18 cellular contexts compared by ENCODE assay signal in the genomic region with DNA sequence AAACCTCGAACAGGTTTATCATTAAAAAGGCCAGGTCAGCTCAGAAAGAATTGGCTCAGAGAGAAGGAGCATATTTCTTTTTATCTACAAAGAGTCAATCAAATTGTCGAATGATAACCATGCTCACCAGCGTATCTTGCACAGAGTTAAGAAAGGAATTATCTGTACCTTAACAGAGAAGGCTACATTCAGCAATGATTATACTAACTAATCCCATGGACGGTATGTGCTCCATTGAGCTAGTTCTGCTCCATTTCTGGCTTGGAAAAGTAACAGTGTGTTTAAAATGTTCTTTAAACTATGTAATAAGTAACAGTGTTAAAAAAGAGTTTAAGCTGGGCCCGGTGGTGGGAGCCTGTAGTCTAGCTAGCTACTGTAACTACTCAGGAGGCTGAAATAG. TPM values are rescaled to one million over a fixed set of nuclear protein-coding genes. Genes with fewer than 3 reads are reported as not detected.
A peak's percentile ranks its signal among the peaks of the same experiment; 100 is the strongest.
DNase-seq lines count a peak whose midpoint lies in the region; ATAC-seq and TF ChIP-seq lines count a peak whose summit lies in the region.
"Had no signal": no experiment of that assay in that cellular context is flagged by ENCODE, and none has a peak within 500 bp of the region (broad histone marks: within the 10 kb centered on the region; RNA-seq: fewer than 3 reads in every experiment).

No MANE protein-coding gene starts in this region.

- no peak for DNase-seq in activated CD8-positive, alpha-beta memory T cell treated with anti-CD3 and anti-CD28 coated beads, Interleukin-2, amount 10 ng/mL, durations not matched to agents 7 days and 5 days
- no peak for DNase-seq in activated CD8-positive, alpha-beta memory T cell treated with anti-CD3 and anti-CD28 coated beads, Interleukin-2, amount 50 U/mL, for 48 hours
- DNase-seq in activated naive CD8-positive, alpha-beta T cell treated with anti-CD3 and anti-CD28 coated beads for 36 hours, result no peak
- DNase-seq in foreskin keratinocyte (no peak), HCEC 1CT (no peak), NCI-H510A (lab: John Stamatoyannopoulos, UW) (no peak)
- DNase-seq: activated naive CD4-positive, alpha-beta T cell treated with anti-CD3 and anti-CD28 coated beads for 36 hours; GM23248; Kasumi-1; NCI-H1105 treated with DMSO at 0.1 percent for 48 hours; NCI-H2081 treated with DMSO at 0.1 percent for 48 hours; Peyer's patch; substantia nigra; T-cell had no signal

- H3K79me2 ChIP-seq in KMS-11 (ENCODE audit: insufficient read depth, low read depth), result peaks cover 90% of the 10 kb centered on the region

- H3K36me3 ChIP-seq in KMS-11 (ENCODE audit: insufficient read depth) (no peaks in the 10 kb centered on the region), neutrophil (peaks cover 10% of the 10 kb centered on the region)
- H3K36me3 ChIP-seq: Peyer's patch had no signal

- CTCF ChIA-PET in activated CD8-positive, alpha-beta memory T cell treated with anti-CD3 and anti-CD28 coated beads, Interleukin-2, amount 10 ng/mL, durations not matched to agents 7 days and 5 days (lab: Charles Lee), result interaction anchor here (1.1 to 1.6 kb wide), 2 partner anchors 26 to 35 kb away, joined by 3 to 6 read pairs; no protein-coding TSS in a partner anchor

- no peak for ATAC-seq in activated CD8-positive, alpha-beta memory T cell treated with anti-CD3 and anti-CD28 coated beads, Interleukin-2, amount 10 ng/mL, durations not matched to agents 7 days and 5 days
- ATAC-seq in foreskin keratinocyte, result no peak
- ATAC-seq: A549, T-cell had no signal

- H3K9ac ChIP-seq in KMS-11, result no peak overlapping the region
- H3K9ac ChIP-seq: GM23248 had no signal

- H3K4me1 ChIP-seq in KMS-11 (ENCODE audit: low read depth, poor library complexity, severe bottlenecking) (peaks cover 45% of the 10 kb centered on the region), neutrophil (ENCODE audit: control insufficient read depth in 1 of 2, insufficient read depth in 1 of 2, low read depth in 1 of 2, low read length in 1 of 2) (peaks cover 31 to 38% of the 10 kb centered on the region in 2 experiments), foreskin keratinocyte (peaks cover 10% of the 10 kb centered on the region)

- peaks cover 68% of the 10 kb centered on the region for H3K4me1 Mint-ChIP-seq in activated CD8-positive, alpha-beta memory T cell treated with anti-CD3 and anti-CD28 coated beads, Interleukin-2, amount 10 ng/mL, durations not matched to agents 7 days and 5 days
- H3K4me1 Mint-ChIP-seq in activated naive CD8-positive, alpha-beta T cell treated with anti-CD3 and anti-CD28 coated beads for 36 hours, result peaks cover 59% of the 10 kb centered on the region

- H2AFZ ChIP-seq in KMS-11 (ENCODE audit: low read depth), result no peak overlapping the region
- H2AFZ ChIP-seq: GM23248 had no signal

- H3K27ac Mint-ChIP-seq in activated CD8-positive, alpha-beta memory T cell treated with anti-CD3 and anti-CD28 coated beads, Interleukin-2, amount 10 ng/mL, durations not matched to agents 7 days and 5 days, result peak overlapping the region; percentile 60
- H3K27ac Mint-ChIP-seq in activated naive CD8-positive, alpha-beta T cell treated with anti-CD3 and anti-CD28 coated beads for 36 hours, result peak overlapping the region; percentile 30
- H3K27ac Mint-ChIP-seq: activated naive CD4-positive, alpha-beta T cell treated with anti-CD3 and anti-CD28 coated beads for 36 hours had no signal

- H3K27ac ChIP-seq in KMS-11 (peak overlapping the region; percentile 41; the same call in 1 of the 2 replicates), neutrophil (peak overlapping the region; percentile 54), foreskin keratinocyte (no peak overlapping the region)
- H3K27ac ChIP-seq: A549, epithelial cell of prostate, GM23248, Peyer's patch had no signal

- H3K4me3 Mint-ChIP-seq in activated CD8-positive, alpha-beta memory T cell treated with anti-CD3 and anti-CD28 coated beads, Interleukin-2, amount 10 ng/mL, durations not matched to agents 7 days and 5 days, result no peak overlapping the region
- no peak overlapping the region for H3K4me3 Mint-ChIP-seq in activated naive CD8-positive, alpha-beta T cell treated with anti-CD3 and anti-CD28 coated beads for 36 hours
- H3K4me3 Mint-ChIP-seq: activated naive CD4-positive, alpha-beta T cell treated with anti-CD3 and anti-CD28 coated beads for 36 hours had no signal

- peaks cover 10% of the 10 kb centered on the region for H3K36me3 Mint-ChIP-seq in activated CD8-positive, alpha-beta memory T cell treated with anti-CD3 and anti-CD28 coated beads, Interleukin-2, amount 10 ng/mL, durations not matched to agents 7 days and 5 days
- peaks cover 30% of the 10 kb centered on the region for H3K36me3 Mint-ChIP-seq in activated naive CD8-positive, alpha-beta T cell treated with anti-CD3 and anti-CD28 coated beads for 36 hours

- no peaks in the 10 kb centered on the region for H3K9me3 ChIP-seq in neutrophil
- H3K9me3 ChIP-seq: A549, Peyer's patch had no signal

- H3K9me3 Mint-ChIP-seq in activated CD8-positive, alpha-beta memory T cell treated with anti-CD3 and anti-CD28 coated beads, Interleukin-2, amount 10 ng/mL, durations not matched to agents 7 days and 5 days (ENCODE audit: low read depth), result no peaks in the 10 kb centered on the region
- H3K9me3 Mint-ChIP-seq in activated naive CD8-positive, alpha-beta T cell treated with anti-CD3 and anti-CD28 coated beads for 36 hours, result no peaks in the 10 kb centered on the region
- H3K9me3 Mint-ChIP-seq: activated naive CD4-positive, alpha-beta T cell treated with anti-CD3 and anti-CD28 coated beads for 36 hours; T-cell had no signal

- H3K27me3 ChIP-seq in KMS-11 (ENCODE audit: insufficient read depth, low read depth) (no peaks in the 10 kb centered on the region), neutrophil (no peaks in the 10 kb centered on the region), foreskin keratinocyte (no peaks in the 10 kb centered on the region)
- H3K27me3 ChIP-seq: Peyer's patch had no signal

- peaks cover 15% of the 10 kb centered on the region for H4K20me1 ChIP-seq in KMS-11 (ENCODE audit: insufficient read depth)

- no peaks in the 10 kb centered on the region for H3K27me3 Mint-ChIP-seq in activated CD8-positive, alpha-beta memory T cell treated with anti-CD3 and anti-CD28 coated beads, Interleukin-2, amount 10 ng/mL, durations not matched to agents 7 days and 5 days
- no peaks in the 10 kb centered on the region for H3K27me3 Mint-ChIP-seq in activated naive CD8-positive, alpha-beta T cell treated with anti-CD3 and anti-CD28 coated beads for 36 hours
- H3K27me3 Mint-ChIP-seq: T-cell had no signal

- H3K4me2 ChIP-seq in KMS-11, result peak overlapping the region; percentile 60
- H3K4me2 ChIP-seq: A549 had no signal

- no peak for TF ChIP-seq CTCF in KMS-11 (conservative IDR thresholded peaks at IDR 0.05; ENCODE audit: low read depth, low read length)
- no peak for TF ChIP-seq CTCF in neutrophil (IDR thresholded peaks at IDR 0.05)
- no peak for TF ChIP-seq CTCF in foreskin keratinocyte (conservative IDR thresholded peaks at IDR 0.05)

- no peak overlapping the region for H3K4me3 ChIP-seq in KMS-11 (IDR thresholded peaks at IDR 0.05; ENCODE audit: insufficient read depth, low read depth, low read length)
- H3K4me3 ChIP-seq in neutrophil (ENCODE audit: low read depth in 1 of 2, low read length in 1 of 2), result no peak overlapping the region
- H3K4me3 ChIP-seq: A549, GM23248, Peyer's patch had no signal

RNA-seq across cellular contexts. Expression of gene UBR4, which starts 4.2 kb away (rescaled TPM):
- total RNA-seq in activated CD8-positive, alpha-beta memory T cell treated with anti-CD3 and anti-CD28 coated beads, Interleukin-2, amount 10 ng/mL, durations not matched to agents 7 days and 5 days, result 100 to 1,000 TPM; 140 to 144 TPM
- total RNA-seq in activated naive CD8-positive, alpha-beta T cell treated with anti-CD3 and anti-CD28 coated beads for 36 hours, result 100 to 1,000 TPM; 109 to 110 TPM
- 71.4 and 74.0 TPM in 2 replicates for total RNA-seq in foreskin keratinocyte
- polyA plus RNA-seq in foreskin keratinocyte, result 46.3 and 49.1 TPM in 2 replicates

RNA-seq across cellular contexts. Expression of gene EMC1, which starts 45.5 kb away (rescaled TPM):
- total RNA-seq in activated CD8-positive, alpha-beta memory T cell treated with anti-CD3 and anti-CD28 coated beads, Interleukin-2, amount 10 ng/mL, durations not matched to agents 7 days and 5 days, result 10 to 100 TPM; 31.5 to 49.0 TPM
- total RNA-seq in activated naive CD8-positive, alpha-beta T cell treated with anti-CD3 and anti-CD28 coated beads for 36 hours, result 10 to 100 TPM; 49.9 to 53.8 TPM
- 59.6 TPM in 2 replicates for total RNA-seq in foreskin keratinocyte
- polyA plus RNA-seq in foreskin keratinocyte, result 28.8 and 31.1 TPM in 2 replicates

RNA-seq across cellular contexts. Expression of gene MRTO4, which starts 45.8 kb away (rescaled TPM):
- 10 to 100 TPM; 36.2 to 59.3 TPM for total RNA-seq in activated CD8-positive, alpha-beta memory T cell treated with anti-CD3 and anti-CD28 coated beads, Interleukin-2, amount 10 ng/mL, durations not matched to agents 7 days and 5 days
- total RNA-seq in activated naive CD8-positive, alpha-beta T cell treated with anti-CD3 and anti-CD28 coated beads for 36 hours, result 100 to 1,000 TPM; 137 to 149 TPM
- total RNA-seq in foreskin keratinocyte, result 64.0 and 78.4 TPM in 2 replicates
- 78.4 and 89.5 TPM in 2 replicates for polyA plus RNA-seq in foreskin keratinocyte
